Comparison of ENCODE assay signal across 8 cellular contexts in genomic region chr2:62457555-62457954, GRCh38. TPM values are rescaled to one million over a fixed set of nuclear protein-coding genes. Genes with fewer than 3 reads are reported as not detected.
DNase-seq lines count a peak whose midpoint lies in the region; ATAC-seq and TF ChIP-seq lines count a peak whose summit lies in the region.

No MANE protein-coding gene starts in this region.

- H2AFZ ChIP-seq in SU-DHL-6 (ENCODE audit: low read depth, low read length, severe bottlenecking): peak overlapping the region; percentile 92

- DNase-seq in GM12865 (ENCODE audit: low read depth) (no peak), fibroblast of villous mesenchyme (ENCODE audit: low read depth) (no peak), mesenteric fat pad (ENCODE audit: low spot score) (no peak), DMS153 (lab: John Stamatoyannopoulos, UW) (no peak)
- DNase-seq in activated T-helper 2 cell treated with anti-CD3 and anti-CD28 coated beads, Interferon-gamma antibody, Interleukin-2, Interleukin-4, amounts not matched to agents 10 μg/mL and 5 μg/mL and 100 μg/mL, durations not matched to agents 14 hours and 24 hours and 36 hours (ENCODE audit: low spot score): no peak

- no peaks in the 10 kb centered on the region for H3K9me3 Mint-ChIP-seq in activated T-helper 2 cell treated with anti-CD3 and anti-CD28 coated beads, Interferon-gamma antibody, Interleukin-2, Interleukin-4, amounts not matched to agents 10 μg/mL and 5 μg/mL and 100 μg/mL, durations not matched to agents 14 hours and 24 hours and 36 hours

- H3K27ac ChIP-seq in SU-DHL-6 (ENCODE audit: low read depth, low read length) (no peak overlapping the region), rectal smooth muscle tissue (ENCODE audit: low read depth, low read length) (peak overlapping the region; percentile 85)

- peaks cover 4% of the 10 kb centered on the region for H3K4me1 Mint-ChIP-seq in activated T-helper 2 cell treated with anti-CD3 and anti-CD28 coated beads, Interferon-gamma antibody, Interleukin-2, Interleukin-4, amounts not matched to agents 10 μg/mL and 5 μg/mL and 100 μg/mL, durations not matched to agents 14 hours and 24 hours and 36 hours (ENCODE audit: low read depth)

- no peaks in the 10 kb centered on the region for H3F3A ChIP-seq in SU-DHL-6 (ENCODE audit: insufficient read depth)

- no peak overlapping the region for H3K4me3 Mint-ChIP-seq in activated T-helper 2 cell treated with anti-CD3 and anti-CD28 coated beads, Interferon-gamma antibody, Interleukin-2, Interleukin-4, amounts not matched to agents 10 μg/mL and 5 μg/mL and 100 μg/mL, durations not matched to agents 14 hours and 24 hours and 36 hours (ENCODE audit: low read depth)

- H3K36me3 ChIP-seq in SU-DHL-6 (ENCODE audit: low read length): no peaks in the 10 kb centered on the region
- no peaks in the 10 kb centered on the region for H3K36me3 ChIP-seq in rectal smooth muscle tissue (ENCODE audit: control insufficient read depth, insufficient read depth, low read length)

- H3K4me3 ChIP-seq in GM12865 (ENCODE audit: low read depth, low read length) (peak overlapping the region; percentile 67; the same call in 1 of the 2 replicates), SU-DHL-6 (ENCODE audit: insufficient read depth, low read length, poor library complexity, severe bottlenecking) (no peak overlapping the region), fibroblast of villous mesenchyme (ENCODE audit: low read depth, low read length) (peak overlapping the region; percentile 65), rectal smooth muscle tissue (ENCODE audit: low read length) (peak overlapping the region; percentile 84)

- H3K4me1 ChIP-seq in rectal smooth muscle tissue (ENCODE audit: control insufficient read depth, insufficient read depth, low read length): no peaks in the 10 kb centered on the region

- TF ChIP-seq CTCF in GM12865 (IDR thresholded peaks at IDR 0.05; ENCODE audit: insufficient read depth, low read depth, low read length, missing control alignments) (no peak), SU-DHL-6 (IDR thresholded peaks at IDR 0.05; ENCODE audit: insufficient read depth, low read length, poor library complexity, severe bottlenecking) (no peak), fibroblast of villous mesenchyme (IDR thresholded peaks at IDR 0.05; ENCODE audit: insufficient read depth, low read depth, low read length) (no peak)

- H3K9ac ChIP-seq in SU-DHL-6 (ENCODE audit: low read length): no peak overlapping the region
- no peak overlapping the region for H3K9ac ChIP-seq in rectal smooth muscle tissue (ENCODE audit: low read length)

- ATAC-seq in GM18861 (IDR thresholded peaks at IDR 0.05; ENCODE audit: unreplicated experiment): no peak

- no peaks in the 10 kb centered on the region for H4K20me1 ChIP-seq in SU-DHL-6 (ENCODE audit: low read depth, low read length)

- no peaks in the 10 kb centered on the region for H3K36me3 Mint-ChIP-seq in activated T-helper 2 cell treated with anti-CD3 and anti-CD28 coated beads, Interferon-gamma antibody, Interleukin-2, Interleukin-4, amounts not matched to agents 10 μg/mL and 5 μg/mL and 100 μg/mL, durations not matched to agents 14 hours and 24 hours and 36 hours (ENCODE audit: low read depth)

- H3K79me2 ChIP-seq in SU-DHL-6 (ENCODE audit: insufficient read depth, low read length): no peaks in the 10 kb centered on the region

- H3K27me3 ChIP-seq in SU-DHL-6 (ENCODE audit: low read length): no peaks in the 10 kb centered on the region
- no peaks in the 10 kb centered on the region for H3K27me3 ChIP-seq in rectal smooth muscle tissue (ENCODE audit: control insufficient read depth, insufficient read depth, low read length)

- H3K27ac Mint-ChIP-seq in activated T-helper 2 cell treated with anti-CD3 and anti-CD28 coated beads, Interferon-gamma antibody, Interleukin-2, Interleukin-4, amounts not matched to agents 10 μg/mL and 5 μg/mL and 100 μg/mL, durations not matched to agents 14 hours and 24 hours and 36 hours: no peak overlapping the region

- no peaks in the 10 kb centered on the region for H3K9me2 ChIP-seq in SU-DHL-6 (replicated peaks; ENCODE audit: insufficient read depth, low read length)

- peaks cover 7% of the 10 kb centered on the region for H3K27me3 Mint-ChIP-seq in activated T-helper 2 cell treated with anti-CD3 and anti-CD28 coated beads, Interferon-gamma antibody, Interleukin-2, Interleukin-4, amounts not matched to agents 10 μg/mL and 5 μg/mL and 100 μg/mL, durations not matched to agents 14 hours and 24 hours and 36 hours (ENCODE audit: low read depth)

- H3K4me2 ChIP-seq in SU-DHL-6 (ENCODE audit: low read depth, low read length, poor library complexity, severe bottlenecking): peak overlapping the region; percentile 51

- intact Hi-C loops in activated T-helper 2 cell treated with anti-CD3 and anti-CD28 coated beads, Interferon-gamma antibody, Interleukin-2, Interleukin-4, amounts not matched to agents 10 μg/mL and 5 μg/mL and 100 μg/mL, durations not matched to agents 14 hours and 24 hours and 36 hours (cut with micrococcal nuclease): loop anchor here (5.0 to 10.0 kb wide), 3 partner anchors 595 to 1130 kb away; partner anchors contain the start of genes MDH1, OTX1 and WDPCP

- no peaks in the 10 kb centered on the region for H3K9me3 ChIP-seq in SU-DHL-6 (ENCODE audit: insufficient read depth, low read length)

RNA-seq across cellular contexts. Expression of gene TMEM17, which starts 48.4 kb away (rescaled TPM):
- total RNA-seq in fibroblast of villous mesenchyme (1.6 and 3.0 TPM in 2 replicates), mesenteric fat pad (1.4 TPM)
- 0.23 TPM in 1 of 2 replicates, not detected in the other for total RNA-seq in activated T-helper 2 cell treated with anti-CD3 and anti-CD28 coated beads, Interferon-gamma antibody, Interleukin-2, Interleukin-4, amounts not matched to agents 10 μg/mL and 5 μg/mL and 100 μg/mL, durations not matched to agents 14 hours and 24 hours and 36 hours
